In genomic region chr1:109619405-109619654, GRCh38 we compare ENCODE assay signal across 8 cellular contexts. TPM values are rescaled to one million over a fixed set of nuclear protein-coding genes. Genes with fewer than 3 reads are reported as not detected.
DNase-seq lines count a peak whose midpoint lies in the region; ATAC-seq and TF ChIP-seq lines count a peak whose summit lies in the region.

Gene GNAT2 (minus strand): TSS chr1:109619616. CDS start chr1:109612870, 6,746 bp downstream.

- peak within 1 kb of the TSS; percentile 84 for H2AFZ ChIP-seq in MM.1S (ENCODE audit: low read length)
- peak within 1 kb of the TSS; percentile 79 for H2AFZ ChIP-seq in neural progenitor cell (replicated peaks)

- intact Hi-C loops in CD14-positive monocyte (cut with micrococcal nuclease): loop anchor here in 1 of 2 donors (5.0 kb wide), 1 partner anchor 203 kb away; no protein-coding TSS in a partner anchor

- peak within 1 kb of the TSS; percentile 99 to 100 (median 99) for H3K27ac Mint-ChIP-seq in CD14-positive monocyte
- peak within 1 kb of the TSS; percentile 96 to 97 for H3K27ac Mint-ChIP-seq in effector memory CD8-positive, alpha-beta T cell
- peak within 1 kb of the TSS; percentile 98 for H3K27ac Mint-ChIP-seq in neural progenitor cell

- peak within 1 kb of the TSS; percentile 86 for H3K4me3 ChIP-seq in MM.1S (ENCODE audit: low read length)
- H3K4me3 ChIP-seq in neural progenitor cell: peak within 1 kb of the TSS; percentile 79

- H3K36me3 Mint-ChIP-seq in CD14-positive monocyte: peaks cover 6 to 26% of the 10 kb centered on the region in 2 donors
- H3K36me3 Mint-ChIP-seq in effector memory CD8-positive, alpha-beta T cell (ENCODE audit: insufficient read depth): peaks cover 40% of the 10 kb centered on the region
- peaks cover 6% of the 10 kb centered on the region for H3K36me3 Mint-ChIP-seq in neural progenitor cell

- H4K20me1 ChIP-seq in MM.1S (ENCODE audit: insufficient read depth, low read length): no peaks in the 10 kb centered on the region
- H4K20me1 ChIP-seq in neural progenitor cell (ENCODE audit: low read depth): peaks cover 18% of the 10 kb centered on the region

- ATAC-seq in effector memory CD8-positive, alpha-beta T cell (replicated peaks): no peak
- no peak for ATAC-seq in GM18870 (IDR thresholded peaks at IDR 0.05; ENCODE audit: unreplicated experiment)
- ATAC-seq in GM21723 (IDR thresholded peaks at IDR 0.05; ENCODE audit: unreplicated experiment): no peak

- H3K27me3 ChIP-seq in MM.1S (replicated peaks; ENCODE audit: insufficient read depth, low read length) (no peaks in the 10 kb centered on the region), neural progenitor cell (no peaks in the 10 kb centered on the region)

- no peaks in the 10 kb centered on the region for H3F3A ChIP-seq in MM.1S (ENCODE audit: insufficient read depth, low read length)
- peaks cover 16% of the 10 kb centered on the region for H3F3A ChIP-seq in neural progenitor cell (ENCODE audit: low read depth)

- H3K9ac ChIP-seq in MM.1S (ENCODE audit: low read length) (peak within 1 kb of the TSS; percentile 83), neural progenitor cell (no peak within 1 kb of the TSS)

- H3K9me3 ChIP-seq in MM.1S (replicated peaks; ENCODE audit: insufficient read depth, low read length): no peaks in the 10 kb centered on the region
- no peaks in the 10 kb centered on the region for H3K9me3 ChIP-seq in neural progenitor cell (ENCODE audit: low read depth)

- H3K79me2 ChIP-seq in MM.1S (ENCODE audit: low read length): peaks cover 31% of the 10 kb centered on the region
- peaks cover 37% of the 10 kb centered on the region for H3K79me2 ChIP-seq in neural progenitor cell (ENCODE audit: low read depth)

- H3K4me3 Mint-ChIP-seq in CD14-positive monocyte: peak within 1 kb of the TSS; percentile 92 to 97
- peak within 1 kb of the TSS; percentile 90 to 93 for H3K4me3 Mint-ChIP-seq in effector memory CD8-positive, alpha-beta T cell
- H3K4me3 Mint-ChIP-seq in neural progenitor cell: peak within 1 kb of the TSS; percentile 99

- peak within 1 kb of the TSS; percentile 90 for H3K4me2 ChIP-seq in MM.1S (ENCODE audit: low read depth, low read length)
- peak within 1 kb of the TSS; percentile 96 for H3K4me2 ChIP-seq in neural progenitor cell

- H3K9me2 ChIP-seq in MM.1S (replicated peaks; ENCODE audit: insufficient read depth, low read length): no peaks in the 10 kb centered on the region

- H3K27ac ChIP-seq in MM.1S (ENCODE audit: low read length) (peak within 1 kb of the TSS; percentile 58; the same call in 1 of the 2 replicates), neural progenitor cell (no peak within 1 kb of the TSS)

- H3K27me3 Mint-ChIP-seq in CD14-positive monocyte (ENCODE audit: low read depth in 3 of 3) (peaks cover 0 to 3% (median 0%) of the 10 kb centered on the region in 3 donors), neural progenitor cell (ENCODE audit: insufficient read depth, low read depth) (peaks cover 5% of the 10 kb centered on the region)
- no peaks in the 10 kb centered on the region for H3K27me3 Mint-ChIP-seq in effector memory CD8-positive, alpha-beta T cell

- H3K36me3 ChIP-seq in MM.1S (replicated peaks; ENCODE audit: insufficient read depth, low read length): no peaks in the 10 kb centered on the region
- no peaks in the 10 kb centered on the region for H3K36me3 ChIP-seq in neural progenitor cell

- DNase-seq in CD14-positive monocyte (ENCODE audit: low spot score) (no peak), MM.1S (peak; percentile 10), neural progenitor cell (ENCODE audit: low spot score) (no peak), T1000 (lab: John Stamatoyannopoulos, UW) (no peak), mesenteric fat pad (ENCODE audit: low spot score) (no peak)
- DNase-seq in effector memory CD8-positive, alpha-beta T cell: no peak

- H3K4me1 ChIP-seq in MM.1S (ENCODE audit: low read length) (peaks cover 7% of the 10 kb centered on the region), neural progenitor cell (peaks cover 22% of the 10 kb centered on the region)

- TF ChIP-seq CTCF in CD14-positive monocyte (IDR thresholded peaks at IDR 0.05) (no peak), MM.1S (IDR thresholded peaks at IDR 0.05; ENCODE audit: low read length) (no peak), neural progenitor cell (IDR thresholded peaks at IDR 0.05) (no peak)

- H3K4me1 Mint-ChIP-seq in CD14-positive monocyte (peaks cover 76% of the 10 kb centered on the region), neural progenitor cell (peaks cover 64% of the 10 kb centered on the region)
- H3K4me1 Mint-ChIP-seq in effector memory CD8-positive, alpha-beta T cell (ENCODE audit: low read depth in 2 of 2): peaks cover 49 to 63% of the 10 kb centered on the region in 2 donors

- H3K9me3 Mint-ChIP-seq in CD14-positive monocyte (peaks cover 0 to 2% (median 2%) of the 10 kb centered on the region in 7 donors), neural progenitor cell (no peaks in the 10 kb centered on the region)
- H3K9me3 Mint-ChIP-seq in effector memory CD8-positive, alpha-beta T cell: no peaks in the 10 kb centered on the region

RNA-seq across cellular contexts. Expression of gene GNAT2, which starts in this region (rescaled TPM):
- polyA plus RNA-seq in CD14-positive monocyte: not detected
- total RNA-seq in neural progenitor cell (ENCODE audit: low replicate concordance) (0.25 TPM in 1 of 2 replicates, not detected in the other), mesenteric fat pad (not detected)
